28 cellular contexts compared by ENCODE assay signal in genomic region chr18:2878656-2879330, GRCh38. TPM values are rescaled to one million over a fixed set of nuclear protein-coding genes. Genes with fewer than 3 reads are reported as not detected.
A peak's percentile ranks its signal among the peaks of the same experiment; 100 is the strongest.
DNase-seq lines count a peak whose midpoint lies in the region; ATAC-seq and TF ChIP-seq lines count a peak whose summit lies in the region.
"Had no signal": no experiment of that assay in that cellular context is flagged by ENCODE, and none has a peak within 500 bp of the region (broad histone marks: within the 10 kb centered on the region; RNA-seq: fewer than 3 reads in every experiment).

No MANE protein-coding gene starts in this region.

- intact Hi-C loops in sigmoid colon (cut with DNase I) (no loop called here), MCF 10A (cut with micrococcal nuclease) (no loop called here)

- H3K4me3 Mint-ChIP-seq in activated naive CD4-positive, alpha-beta T cell treated with anti-CD3 and anti-CD28 coated beads, Interleukin-2, amount 50 U/mL, for 24 hours, result no peak overlapping the region
- H3K4me3 Mint-ChIP-seq in activated naive CD4-positive, alpha-beta T cell treated with anti-CD3 and anti-CD28 coated beads, Interleukin-2, amount 10 ng/mL, durations not matched to agents 7 days and 5 days, result no peak overlapping the region
- no peak overlapping the region for H3K4me3 Mint-ChIP-seq in MCF 10A (ENCODE audit: unreplicated experiment)
- H3K4me3 Mint-ChIP-seq: activated CD4-positive, alpha-beta memory T cell treated with anti-CD3 and anti-CD28 coated beads for 36 hours; activated naive CD8-positive, alpha-beta T cell; immature natural killer cell; nephron progenitor cell; type B pancreatic cell had no signal

- H3K4me3 ChIP-seq in mesenchymal stem cell (ENCODE audit: insufficient read depth in 1 of 2, low read depth in 1 of 2, low read length in 2 of 2) (no peak overlapping the region), sigmoid colon (no peak overlapping the region)
- H3K4me3 ChIP-seq: breast epithelium, GM23248, ovary, smooth muscle cell had no signal

- H3K4me2 ChIP-seq in mesenchymal stem cell (ENCODE audit: low read length, poor library complexity, severe bottlenecking), result no peak overlapping the region
- H3K4me2 ChIP-seq: smooth muscle cell had no signal

- H3K4me1 Mint-ChIP-seq in activated naive CD4-positive, alpha-beta T cell treated with anti-CD3 and anti-CD28 coated beads, Interleukin-2, amount 50 U/mL, for 24 hours, result peaks cover 32% of the 10 kb centered on the region
- H3K4me1 Mint-ChIP-seq in activated naive CD4-positive, alpha-beta T cell treated with anti-CD3 and anti-CD28 coated beads, Interleukin-2, amount 10 ng/mL, durations not matched to agents 7 days and 5 days, result peaks cover 25% of the 10 kb centered on the region
- no peaks in the 10 kb centered on the region for H3K4me1 Mint-ChIP-seq in MCF 10A (ENCODE audit: insufficient read depth, unreplicated experiment)

- H3K27me3 Mint-ChIP-seq in activated naive CD4-positive, alpha-beta T cell treated with anti-CD3 and anti-CD28 coated beads, Interleukin-2, amount 50 U/mL, for 24 hours, result no peaks in the 10 kb centered on the region
- H3K27me3 Mint-ChIP-seq in activated naive CD4-positive, alpha-beta T cell treated with anti-CD3 and anti-CD28 coated beads, Interleukin-2, amount 10 ng/mL, durations not matched to agents 7 days and 5 days, result peaks cover 16% of the 10 kb centered on the region
- peaks cover 21% of the 10 kb centered on the region for H3K27me3 Mint-ChIP-seq in MCF 10A (ENCODE audit: insufficient read depth, unreplicated experiment)
- H3K27me3 Mint-ChIP-seq: activated CD4-positive, alpha-beta memory T cell treated with anti-CD3 and anti-CD28 coated beads for 36 hours; activated naive CD8-positive, alpha-beta T cell had no signal

- no peak overlapping the region for H4K91ac ChIP-seq in mesenchymal stem cell (ENCODE audit: low read length)

- no peak for TF ChIP-seq POLR2A in sigmoid colon (IDR thresholded peaks at IDR 0.05)

- no peak overlapping the region for H2AFZ ChIP-seq in mesenchymal stem cell (ENCODE audit: low read depth, low read length)
- H2AFZ ChIP-seq: GM23248 had no signal

- H3K36me3 Mint-ChIP-seq in activated naive CD4-positive, alpha-beta T cell treated with anti-CD3 and anti-CD28 coated beads, Interleukin-2, amount 50 U/mL, for 24 hours, result no peaks in the 10 kb centered on the region
- peaks cover 1% of the 10 kb centered on the region for H3K36me3 Mint-ChIP-seq in activated naive CD4-positive, alpha-beta T cell treated with anti-CD3 and anti-CD28 coated beads, Interleukin-2, amount 10 ng/mL, durations not matched to agents 7 days and 5 days
- H3K36me3 Mint-ChIP-seq in MCF 10A (ENCODE audit: insufficient read depth, unreplicated experiment), result no peaks in the 10 kb centered on the region
- H3K36me3 Mint-ChIP-seq: activated CD4-positive, alpha-beta memory T cell treated with anti-CD3 and anti-CD28 coated beads for 36 hours; activated naive CD8-positive, alpha-beta T cell; type B pancreatic cell had no signal

- WGBS in mesenchymal stem cell, result 90% methylated on average over 13 of the region's 15 CpGs
- 92 to 94% methylated on average over 15 of the region's 15 CpGs for WGBS in sigmoid colon, 2 donors

- H3K27me3 ChIP-seq in mesenchymal stem cell (ENCODE audit: control insufficient read depth in 1 of 2, insufficient read depth in 1 of 2, low read length in 2 of 2), result no peaks in the 10 kb centered on the region
- no peaks in the 10 kb centered on the region for H3K27me3 ChIP-seq in sigmoid colon
- H3K27me3 ChIP-seq: breast epithelium, ovary had no signal

- H4K8ac ChIP-seq in mesenchymal stem cell (ENCODE audit: low read length), result no peak overlapping the region

- no peaks in the 10 kb centered on the region for H3K79me1 ChIP-seq in mesenchymal stem cell (replicated peaks; ENCODE audit: low read length, poor library complexity, severe bottlenecking)

- POLR2A ChIA-PET in MCF 10A (lab: Yijun Ruan, JAX), result no interaction called here

- TF ChIP-seq EP300 in sigmoid colon (IDR thresholded peaks at IDR 0.05), result no peak

- H2BK12ac ChIP-seq in mesenchymal stem cell (ENCODE audit: low read length in 2 of 2), result no peak overlapping the region

- H3K4ac ChIP-seq in mesenchymal stem cell (ENCODE audit: low read depth in 1 of 2, low read length in 2 of 2), result no peak overlapping the region

- H3K9me3 Mint-ChIP-seq in activated naive CD4-positive, alpha-beta T cell treated with anti-CD3 and anti-CD28 coated beads, Interleukin-2, amount 50 U/mL, for 24 hours, result no peaks in the 10 kb centered on the region
- H3K9me3 Mint-ChIP-seq in activated naive CD4-positive, alpha-beta T cell treated with anti-CD3 and anti-CD28 coated beads, Interleukin-2, amount 10 ng/mL, durations not matched to agents 7 days and 5 days, result no peaks in the 10 kb centered on the region
- no peaks in the 10 kb centered on the region for H3K9me3 Mint-ChIP-seq in MCF 10A (ENCODE audit: unreplicated experiment)
- H3K9me3 Mint-ChIP-seq: activated CD4-positive, alpha-beta memory T cell treated with anti-CD3 and anti-CD28 coated beads for 36 hours; immature natural killer cell; nephron progenitor cell had no signal

- peak overlapping the region; percentile 15 for H2AK5ac ChIP-seq in mesenchymal stem cell (ENCODE audit: low read length, severe bottlenecking)

- no TSS peak for BruUV-seq in MCF 10A (replicated peaks; lab: Mats Ljungman, UMichigan)

- no peak overlapping the region for H3K14ac ChIP-seq in mesenchymal stem cell (ENCODE audit: low read length in 2 of 2)

- no peak overlapping the region for H2BK15ac ChIP-seq in mesenchymal stem cell (ENCODE audit: low read depth, poor library complexity, severe bottlenecking)

- ATAC-seq in GM19351 (IDR thresholded peaks at IDR 0.05; ENCODE audit: unreplicated experiment), result no peak
- ATAC-seq: left colon, PC-3 had no signal

- TF ChIP-seq CTCF in sigmoid colon (IDR thresholded peaks at IDR 0.05) (no peak), MCF 10A (IDR thresholded peaks at IDR 0.05; ENCODE audit: unreplicated experiment) (no peak)

- no peak overlapping the region for H3K18ac ChIP-seq in mesenchymal stem cell (ENCODE audit: low read depth in 1 of 2, low read length in 2 of 2)

- H3K9me3 ChIP-seq in mesenchymal stem cell (ENCODE audit: control insufficient read depth, low read length) (no peaks in the 10 kb centered on the region), sigmoid colon (no peaks in the 10 kb centered on the region)
- H3K9me3 ChIP-seq: breast epithelium, ovary had no signal

- no peak overlapping the region for H3K23ac ChIP-seq in mesenchymal stem cell (ENCODE audit: low read length in 2 of 2)

- H2BK120ac ChIP-seq in mesenchymal stem cell (ENCODE audit: low read depth, low read length), result no peak overlapping the region

- no peak for DNase-seq in activated naive CD4-positive, alpha-beta T cell treated with anti-CD3 and anti-CD28 coated beads, Interleukin-2, amount 10 ng/mL, durations not matched to agents 7 days and 5 days
- peak; percentile 76 for DNase-seq in SK-N-DZ (ENCODE audit: low spot score)
- no peak for DNase-seq in mesenchymal stem cell
- DNase-seq in sigmoid colon, result no peak
- no peak for DNase-seq in MCF 10A (ENCODE audit: unreplicated experiment)
- no peak for DNase-seq in SW 1271 (lab: John Stamatoyannopoulos, UW)
- DNase-seq: activated CD4-positive, alpha-beta memory T cell treated with anti-CD3 and anti-CD28 coated beads for 36 hours; activated CD4-positive, alpha-beta T cell treated with anti-CD3 and anti-CD28 coated beads for 1 hour; activated CD8-positive, alpha-beta memory T cell treated with anti-CD3 and anti-CD28 coated beads, Interleukin-2, amount 50 U/mL, for 4 hours; anterior cingulate cortex; DMS53; GM23248; immature natural killer cell; MV-4-11; NCI-H1436; NCI-H2107; nephron progenitor cell; NK-92 treated with Interleukin-12 subunit alpha and Interleukin-12 subunit beta, amount 100 ng/mL, for 24 hours; PC-3; stimulated activated naive CD4-positive, alpha-beta T cell had no signal

- H3K36me3 ChIP-seq in mesenchymal stem cell (ENCODE audit: control insufficient read depth in 1 of 2, insufficient read depth in 2 of 2, low read depth in 1 of 2, low read length in 2 of 2), result no peaks in the 10 kb centered on the region
- H3K36me3 ChIP-seq in sigmoid colon, result no peaks in the 10 kb centered on the region
- H3K36me3 ChIP-seq: breast epithelium, ovary had no signal

- H3K27ac Mint-ChIP-seq in activated naive CD4-positive, alpha-beta T cell treated with anti-CD3 and anti-CD28 coated beads, Interleukin-2, amount 50 U/mL, for 24 hours, result peak overlapping the region; percentile 17
- H3K27ac Mint-ChIP-seq in activated naive CD4-positive, alpha-beta T cell treated with anti-CD3 and anti-CD28 coated beads, Interleukin-2, amount 10 ng/mL, durations not matched to agents 7 days and 5 days, result no peak overlapping the region
- H3K27ac Mint-ChIP-seq in MCF 10A (ENCODE audit: low read depth, unreplicated experiment), result no peak overlapping the region
- H3K27ac Mint-ChIP-seq: activated CD4-positive, alpha-beta memory T cell treated with anti-CD3 and anti-CD28 coated beads for 36 hours; activated naive CD8-positive, alpha-beta T cell; nephron progenitor cell; type B pancreatic cell had no signal

- no peak overlapping the region for H3K9ac ChIP-seq in mesenchymal stem cell (ENCODE audit: low read length)
- H3K9ac ChIP-seq: GM23248 had no signal

- H3K27ac ChIP-seq in mesenchymal stem cell (ENCODE audit: low read length, poor library complexity, severe bottlenecking) (no peak overlapping the region), sigmoid colon (no peak overlapping the region)
- H3K27ac ChIP-seq: GM23248, ovary had no signal

- H3K4me1 ChIP-seq in mesenchymal stem cell (ENCODE audit: control insufficient read depth, insufficient read depth, low read depth, low read length) (peaks cover 31% of the 10 kb centered on the region), sigmoid colon (peaks cover 0 to 20% (median 2%) of the 10 kb centered on the region in 4 donors)
- H3K4me1 ChIP-seq: breast epithelium had no signal

- CTCF ChIA-PET in activated naive CD4-positive, alpha-beta T cell treated with anti-CD3 and anti-CD28 coated beads, Interleukin-2, amount 10 ng/mL, durations not matched to agents 7 days and 5 days (lab: Charles Lee), result no interaction called here
- CTCF ChIA-PET in MCF 10A (lab: Yijun Ruan, JAX), result interaction anchor here (0.7 kb wide), 1 partner anchor 1654 kb away, joined by 3 read pairs; no protein-coding TSS in a partner anchor

- no peak overlapping the region for H2BK5ac ChIP-seq in mesenchymal stem cell (ENCODE audit: low read depth, low read length, poor library complexity, severe bottlenecking)

RNA-seq across cellular contexts. Expression of gene EMILIN2, which starts 32.0 kb away (rescaled TPM):
- polyA plus RNA-seq in SK-N-DZ (2014; cell fraction: cytosol; rRNA removed), result 0.57 and 0.66 TPM in 2 replicates
- 0.28 and 0.49 TPM in 2 replicates for polyA plus RNA-seq in SK-N-DZ (2014; cell fraction: nucleus; rRNA removed)
- polyA plus RNA-seq in mesenchymal stem cell (2013, experiment 1 of 2), result 3.7 TPM
- 3.5 TPM for polyA plus RNA-seq in mesenchymal stem cell (2013, experiment 2 of 2)
- total RNA-seq in sigmoid colon (10 to 100 TPM in 2 of 4 donors, 1 to 10 TPM in 2; 6.1 to 12.0 (median 10.4) TPM), MCF 10A (2022) (not detected in 2 replicates)
- 10 to 100 TPM in 1 of 3 donors, 1 to 10 TPM in 2; 4.8 to 12.0 (median 9.5) TPM for polyA plus RNA-seq in sigmoid colon
